ENCODE assay signal across 1 cellular context in genomic region chr20:62246872-62247652, GRCh38.
TF ChIP-seq lines count a peak whose summit lies in the region.

No MANE protein-coding gene starts in this region.

TF ChIP-seq in HepG2, 621 proteins besides CTCF, POLR2A, EP300 and RAD21 (continued from another document and continues in another):
- TF ChIP-seq ZNF687 (CRISPR knock-in tag; IDR thresholded peaks at IDR 0.05) (peak; percentile 88), ZNF562 (CRISPR knock-in tag; IDR thresholded peaks at IDR 0.05; ENCODE audit: borderline replicate concordance) (no peak), ZNF501 (CRISPR knock-in tag; IDR thresholded peaks at IDR 0.05) (peak; percentile 21; the same call in 1 of the 2 replicates), PHF8 (CRISPR knock-in tag; IDR thresholded peaks at IDR 0.05) (peak; percentile 44; the same call in 1 of the 2 replicates), EED (CRISPR knock-in tag; IDR thresholded peaks at IDR 0.05) (0 out of 2 replicates have a peak, but pooled peaks have one; percentile 26), SOX13 (IDR thresholded peaks at IDR 0.05) (no peak), SOX13 (CRISPR knock-in tag; conservative IDR thresholded peaks at IDR 0.05 in 1 of 2, IDR thresholded peaks at IDR 0.05 in 1 of 2) (peak in 1 of 2 experiments; percentile 42; a peak in 1 of 4 replicates), HDAC2 (CRISPR knock-in tag; IDR thresholded peaks at IDR 0.05) (peak; percentile 66; the same call in 1 of the 2 replicates), NONO (IDR thresholded peaks at IDR 0.05) (no peak), NONO (CRISPR knock-in tag; conservative IDR thresholded peaks at IDR 0.05) (peak; percentile 66; the same call in 1 of the 2 replicates), ZNF720 (CRISPR knock-in tag; IDR thresholded peaks at IDR 0.05) (0 out of 2 replicates have a peak, but pooled peaks have one; percentile 11), ESRRA (CRISPR knock-in tag; IDR thresholded peaks at IDR 0.05; ENCODE audit: low read depth) (peak; percentile 62; the same call in 1 of the 2 replicates), SAP130 (CRISPR knock-in tag; IDR thresholded peaks at IDR 0.05; ENCODE audit: low read depth) (peak; percentile 71), CSRNP2 (CRISPR knock-in tag; conservative IDR thresholded peaks at IDR 0.05; ENCODE audit: low read depth) (peak; percentile 62; the same call in 1 of the 2 replicates), HNF1B (CRISPR knock-in tag; IDR thresholded peaks at IDR 0.05) (no peak), MZF1 (CRISPR knock-in tag; IDR thresholded peaks at IDR 0.05; ENCODE audit: borderline replicate concordance) (no peak), RXRB (CRISPR knock-in tag; IDR thresholded peaks at IDR 0.05; ENCODE audit: borderline replicate concordance) (peak; percentile 61; the same call in 1 of the 2 replicates), ZNF839 (CRISPR knock-in tag; IDR thresholded peaks at IDR 0.05; ENCODE audit: borderline replicate concordance) (0 out of 2 replicates have a peak, but pooled peaks have one; percentile 21), RFX5 (IDR thresholded peaks at IDR 0.05; ENCODE audit: low read depth, low read length) (no peak), HMG20A (CRISPR knock-in tag; IDR thresholded peaks at IDR 0.05; ENCODE audit: borderline replicate concordance) (no peak; the same call in 1 of the 2 replicates), NR2F6 (IDR thresholded peaks at IDR 0.05) (peak; percentile 63; the same call in 1 of the 2 replicates), NR2F6 (CRISPR knock-in tag; IDR thresholded peaks at IDR 0.05) (peak; percentile 78), CBFB (CRISPR knock-in tag; IDR thresholded peaks at IDR 0.05) (0 out of 2 replicates have a peak, but pooled peaks have one; percentile 66), ZNF367 (CRISPR knock-in tag; IDR thresholded peaks at IDR 0.05; ENCODE audit: borderline replicate concordance) (no peak), GPBP1L1 (CRISPR knock-in tag; IDR thresholded peaks at IDR 0.05) (no peak), ZNF607 (CRISPR knock-in tag; IDR thresholded peaks at IDR 0.05; ENCODE audit: borderline replicate concordance) (0 out of 2 replicates have a peak, but pooled peaks have one; percentile 49), ZBTB38 (CRISPR knock-in tag; IDR thresholded peaks at IDR 0.05) (peak; percentile 98)
- TF ChIP-seq, protein P1, sequence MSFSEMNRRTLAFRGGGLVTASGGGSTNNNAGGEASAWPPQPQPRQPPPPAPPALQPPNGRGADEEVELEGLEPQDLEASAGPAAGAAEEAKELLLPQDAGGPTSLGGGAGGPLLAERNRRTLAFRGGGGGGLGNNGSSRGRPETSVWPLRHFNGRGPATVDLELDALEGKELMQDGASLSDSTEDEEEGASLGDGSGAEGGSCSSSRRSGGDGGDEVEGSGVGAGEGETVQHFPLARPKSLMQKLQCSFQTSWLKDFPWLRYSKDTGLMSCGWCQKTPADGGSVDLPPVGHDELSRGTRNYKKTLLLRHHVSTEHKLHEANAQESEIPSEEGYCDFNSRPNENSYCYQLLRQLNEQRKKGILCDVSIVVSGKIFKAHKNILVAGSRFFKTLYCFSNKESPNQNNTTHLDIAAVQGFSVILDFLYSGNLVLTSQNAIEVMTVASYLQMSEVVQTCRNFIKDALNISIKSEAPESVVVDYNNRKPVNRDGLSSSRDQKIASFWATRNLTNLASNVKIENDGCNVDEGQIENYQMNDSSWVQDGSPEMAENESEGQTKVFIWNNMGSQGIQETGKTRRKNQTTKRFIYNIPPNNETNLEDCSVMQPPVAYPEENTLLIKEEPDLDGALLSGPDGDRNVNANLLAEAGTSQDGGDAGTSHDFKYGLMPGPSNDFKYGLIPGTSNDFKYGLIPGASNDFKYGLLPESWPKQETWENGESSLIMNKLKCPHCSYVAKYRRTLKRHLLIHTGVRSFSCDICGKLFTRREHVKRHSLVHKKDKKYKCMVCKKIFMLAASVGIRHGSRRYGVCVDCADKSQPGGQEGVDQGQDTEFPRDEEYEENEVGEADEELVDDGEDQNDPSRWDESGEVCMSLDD (CRISPR knock-in tag; IDR thresholded peaks at IDR 0.05; ENCODE audit: borderline replicate concordance) = no peak
- TF ChIP-seq, protein P2, sequence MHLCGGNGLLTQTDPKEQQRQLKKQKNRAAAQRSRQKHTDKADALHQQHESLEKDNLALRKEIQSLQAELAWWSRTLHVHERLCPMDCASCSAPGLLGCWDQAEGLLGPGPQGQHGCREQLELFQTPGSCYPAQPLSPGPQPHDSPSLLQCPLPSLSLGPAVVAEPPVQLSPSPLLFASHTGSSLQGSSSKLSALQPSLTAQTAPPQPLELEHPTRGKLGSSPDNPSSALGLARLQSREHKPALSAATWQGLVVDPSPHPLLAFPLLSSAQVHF (CRISPR knock-in tag; IDR thresholded peaks at IDR 0.05) = 0 out of 2 replicates have a peak, but pooled peaks have one; percentile 34
- TF ChIP-seq, protein P3, sequence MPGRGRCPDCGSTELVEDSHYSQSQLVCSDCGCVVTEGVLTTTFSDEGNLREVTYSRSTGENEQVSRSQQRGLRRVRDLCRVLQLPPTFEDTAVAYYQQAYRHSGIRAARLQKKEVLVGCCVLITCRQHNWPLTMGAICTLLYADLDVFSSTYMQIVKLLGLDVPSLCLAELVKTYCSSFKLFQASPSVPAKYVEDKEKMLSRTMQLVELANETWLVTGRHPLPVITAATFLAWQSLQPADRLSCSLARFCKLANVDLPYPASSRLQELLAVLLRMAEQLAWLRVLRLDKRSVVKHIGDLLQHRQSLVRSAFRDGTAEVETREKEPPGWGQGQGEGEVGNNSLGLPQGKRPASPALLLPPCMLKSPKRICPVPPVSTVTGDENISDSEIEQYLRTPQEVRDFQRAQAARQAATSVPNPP (CRISPR knock-in tag; IDR thresholded peaks at IDR 0.05) = no peak
- TF ChIP-seq, protein P4, sequence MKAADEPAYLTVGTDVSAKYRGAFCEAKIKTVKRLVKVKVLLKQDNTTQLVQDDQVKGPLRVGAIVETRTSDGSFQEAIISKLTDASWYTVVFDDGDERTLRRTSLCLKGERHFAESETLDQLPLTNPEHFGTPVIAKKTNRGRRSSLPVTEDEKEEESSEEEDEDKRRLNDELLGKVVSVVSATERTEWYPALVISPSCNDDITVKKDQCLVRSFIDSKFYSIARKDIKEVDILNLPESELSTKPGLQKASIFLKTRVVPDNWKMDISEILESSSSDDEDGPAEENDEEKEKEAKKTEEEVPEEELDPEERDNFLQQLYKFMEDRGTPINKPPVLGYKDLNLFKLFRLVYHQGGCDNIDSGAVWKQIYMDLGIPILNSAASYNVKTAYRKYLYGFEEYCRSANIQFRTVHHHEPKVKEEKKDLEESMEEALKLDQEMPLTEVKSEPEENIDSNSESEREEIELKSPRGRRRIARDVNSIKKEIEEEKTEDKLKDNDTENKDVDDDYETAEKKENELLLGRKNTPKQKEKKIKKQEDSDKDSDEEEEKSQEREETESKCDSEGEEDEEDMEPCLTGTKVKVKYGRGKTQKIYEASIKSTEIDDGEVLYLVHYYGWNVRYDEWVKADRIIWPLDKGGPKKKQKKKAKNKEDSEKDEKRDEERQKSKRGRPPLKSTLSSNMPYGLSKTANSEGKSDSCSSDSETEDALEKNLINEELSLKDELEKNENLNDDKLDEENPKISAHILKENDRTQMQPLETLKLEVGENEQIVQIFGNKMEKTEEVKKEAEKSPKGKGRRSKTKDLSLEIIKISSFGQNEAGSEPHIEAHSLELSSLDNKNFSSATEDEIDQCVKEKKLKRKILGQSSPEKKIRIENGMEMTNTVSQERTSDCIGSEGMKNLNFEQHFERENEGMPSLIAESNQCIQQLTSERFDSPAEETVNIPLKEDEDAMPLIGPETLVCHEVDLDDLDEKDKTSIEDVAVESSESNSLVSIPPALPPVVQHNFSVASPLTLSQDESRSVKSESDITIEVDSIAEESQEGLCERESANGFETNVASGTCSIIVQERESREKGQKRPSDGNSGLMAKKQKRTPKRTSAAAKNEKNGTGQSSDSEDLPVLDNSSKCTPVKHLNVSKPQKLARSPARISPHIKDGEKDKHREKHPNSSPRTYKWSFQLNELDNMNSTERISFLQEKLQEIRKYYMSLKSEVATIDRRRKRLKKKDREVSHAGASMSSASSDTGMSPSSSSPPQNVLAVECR (CRISPR knock-in tag; IDR thresholded peaks at IDR 0.05; ENCODE audit: borderline replicate concordance) = peak; percentile 74
- TF ChIP-seq, protein P5, sequence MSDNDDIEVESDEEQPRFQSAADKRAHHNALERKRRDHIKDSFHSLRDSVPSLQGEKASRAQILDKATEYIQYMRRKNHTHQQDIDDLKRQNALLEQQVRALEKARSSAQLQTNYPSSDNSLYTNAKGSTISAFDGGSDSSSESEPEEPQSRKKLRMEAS (IDR thresholded peaks at IDR 0.05) = peak; percentile 88
- TF ChIP-seq, protein P6, sequence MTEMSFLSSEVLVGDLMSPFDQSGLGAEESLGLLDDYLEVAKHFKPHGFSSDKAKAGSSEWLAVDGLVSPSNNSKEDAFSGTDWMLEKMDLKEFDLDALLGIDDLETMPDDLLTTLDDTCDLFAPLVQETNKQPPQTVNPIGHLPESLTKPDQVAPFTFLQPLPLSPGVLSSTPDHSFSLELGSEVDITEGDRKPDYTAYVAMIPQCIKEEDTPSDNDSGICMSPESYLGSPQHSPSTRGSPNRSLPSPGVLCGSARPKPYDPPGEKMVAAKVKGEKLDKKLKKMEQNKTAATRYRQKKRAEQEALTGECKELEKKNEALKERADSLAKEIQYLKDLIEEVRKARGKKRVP (CRISPR knock-in tag; IDR thresholded peaks at IDR 0.05) = no peak
- TF ChIP-seq, protein P7, sequence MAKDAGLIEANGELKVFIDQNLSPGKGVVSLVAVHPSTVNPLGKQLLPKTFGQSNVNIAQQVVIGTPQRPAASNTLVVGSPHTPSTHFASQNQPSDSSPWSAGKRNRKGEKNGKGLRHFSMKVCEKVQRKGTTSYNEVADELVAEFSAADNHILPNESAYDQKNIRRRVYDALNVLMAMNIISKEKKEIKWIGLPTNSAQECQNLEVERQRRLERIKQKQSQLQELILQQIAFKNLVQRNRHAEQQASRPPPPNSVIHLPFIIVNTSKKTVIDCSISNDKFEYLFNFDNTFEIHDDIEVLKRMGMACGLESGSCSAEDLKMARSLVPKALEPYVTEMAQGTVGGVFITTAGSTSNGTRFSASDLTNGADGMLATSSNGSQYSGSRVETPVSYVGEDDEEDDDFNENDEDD (CRISPR knock-in tag; IDR thresholded peaks at IDR 0.05; ENCODE audit: borderline replicate concordance) = peak; percentile 24; the same call in 1 of the 2 replicates
